19 cellular contexts compared by ENCODE assay signal in genomic region chr17:32191306-32191705, GRCh38. TPM values are rescaled to one million over a fixed set of nuclear protein-coding genes. Genes with fewer than 3 reads are reported as not detected.
A peak's percentile ranks its signal among the peaks of the same experiment; 100 is the strongest.
DNase-seq lines count a peak whose midpoint lies in the region; ATAC-seq, FAIRE-seq and TF ChIP-seq lines count a peak whose summit lies in the region.
"Had no signal": no experiment of that assay in that cellular context is flagged by ENCODE, and none has a peak within 500 bp of the region (broad histone marks: within the 10 kb centered on the region; RNA-seq: fewer than 3 reads in every experiment).

No MANE protein-coding gene starts in this region.

- in situ Hi-C loops in ACHN (cut with HindIII; ENCODE audit: low pct_ligation_motif_present, low pct_unique_long_range_greater_than_20kb, low sequenced_read_pairs) (no loop called here), IMR-90 (cut with MboI; ENCODE audit: low sequenced_read_pairs) (no loop called here)

- no peak for TF ChIP-seq RAD21 in IMR-90 (IDR thresholded peaks at IDR 0.05; ENCODE audit: low read length)

- peaks cover 5% of the 10 kb centered on the region for H3K36me3 Mint-ChIP-seq in Caco-2 (ENCODE audit: insufficient read depth, unreplicated experiment)

- H3K27ac Mint-ChIP-seq in Caco-2 (ENCODE audit: unreplicated experiment) = no peak overlapping the region

- H3K9me3 Mint-ChIP-seq in Caco-2 (ENCODE audit: unreplicated experiment) = no peaks in the 10 kb centered on the region

- H4K91ac ChIP-seq in IMR-90 (ENCODE audit: insufficient read depth, low read depth, low read length) = no peak overlapping the region

- H3K36me3 ChIP-seq in IMR-90 (ENCODE audit: control insufficient read depth, insufficient read depth, low read length) (peaks cover 9% of the 10 kb centered on the region), bronchial epithelial cell (ENCODE audit: control insufficient read depth, insufficient read depth, low read length) (peaks cover 3% of the 10 kb centered on the region), Caco-2 (ENCODE audit: control insufficient read depth, insufficient read depth, low read length) (no peaks in the 10 kb centered on the region; the same call in 1 of the 2 replicates)

- CTCF ChIA-PET in IMR-90 (lab: Yijun Ruan, JAX) = interaction anchor here (1.7 kb wide), 1 partner anchor 12 kb away, joined by 8 read pairs; no protein-coding TSS in a partner anchor
- CTCF ChIA-PET in Caco-2 (lab: Charles Lee) = no interaction called here

- no peak overlapping the region; the same call in 1 of the 2 replicates for H4K5ac ChIP-seq in IMR-90 (ENCODE audit: low read depth, low read length)

- peaks cover 0 to 2% of the 10 kb centered on the region in 2 experiments; a peak in 2 of 4 replicates for H3K79me1 ChIP-seq in IMR-90 (ENCODE audit: low read depth in 1 of 2, low read length in 2 of 2)

- H3K9ac ChIP-seq in IMR-90 (ENCODE audit: low read depth, low read length) = peak overlapping the region; percentile 16; the same call in 1 of the 2 replicates

- intact Hi-C loops in IMR-90 (cut with micrococcal nuclease) = no loop called here
- intact Hi-C loops in Caco-2 (cut with micrococcal nuclease; ENCODE audit: unreplicated experiment) = no loop called here

- H4K8ac ChIP-seq in IMR-90 (ENCODE audit: low read depth in 2 of 2, low read length in 2 of 2) = peak overlapping the region; percentile 29 to 74; a peak in 2 of 4 replicates

- no peak overlapping the region for H2AFZ ChIP-seq in IMR-90 (replicated peaks; ENCODE audit: low read length, poor library complexity)

- peak overlapping the region; percentile 97 for H2BK5ac ChIP-seq in IMR-90 (ENCODE audit: low read depth, low read length, poor library complexity, severe bottlenecking)

- no peaks in the 10 kb centered on the region; the same call in 1 of the 2 replicates for H3K9me1 ChIP-seq in IMR-90 (ENCODE audit: insufficient read depth, low read length)

- peak overlapping the region; percentile 92 for H2BK120ac ChIP-seq in IMR-90 (ENCODE audit: low read depth, low read length)

- no peak overlapping the region for H2BK15ac ChIP-seq in IMR-90 (ENCODE audit: low read depth, low read length)

- TF ChIP-seq POLR2A in IMR-90 (IDR thresholded peaks at IDR 0.05; ENCODE audit: low read depth, low read length) (no peak), GM12891 (IDR thresholded peaks at IDR 0.05; ENCODE audit: low read depth, low read length) (no peak)

- H3K4ac ChIP-seq in IMR-90 (ENCODE audit: low read depth, low read length) = peak overlapping the region; percentile 80; the same call in 1 of the 2 replicates

- no peaks in the 10 kb centered on the region for H3K27me3 ChIP-seq in IMR-90 (ENCODE audit: control insufficient read depth, insufficient read depth, low read length)
- no peaks in the 10 kb centered on the region for H3K27me3 ChIP-seq in bronchial epithelial cell (ENCODE audit: control insufficient read depth, insufficient read depth, low read length)
- no peaks in the 10 kb centered on the region for H3K27me3 ChIP-seq in Caco-2 (replicated peaks; ENCODE audit: control insufficient read depth, insufficient read depth, low read length)
- H3K27me3 ChIP-seq: right atrium auricular region, transverse colon had no signal

- DNase-seq in ACHN (peak; percentile 5), IMR-90 (peak; percentile 68), bronchial epithelial cell (ENCODE audit: low read depth) (peak; percentile 37), C1 segment of cervical spinal cord (lab: John Stamatoyannopoulos, UW) (no peak), Caco-2 (no peak), GM12891 (ENCODE audit: insufficient read length, low spot score) (no peak), HK-2 (ENCODE audit: unreplicated experiment) (no peak)
- DNase-seq: activated CD4-positive, alpha-beta T cell treated with anti-CD3 and anti-CD28 coated beads for 4 hours; activated effector memory CD4-positive, alpha-beta T cell treated with anti-CD3 and anti-CD28 coated beads, Interleukin-2, amount 50 U/mL, for 16 hours; amniotic stem cell; left ventricle myocardium superior; NCI-H1417 treated with DMSO at 0.1 percent for 48 hours; NCI-H2171; nucleus accumbens; stimulated activated naive CD4-positive, alpha-beta T cell treated with Interleukin-2 at 50 U/mL for 16 hours; transverse colon had no signal

- H3K4me1 ChIP-seq in IMR-90 (ENCODE audit: control insufficient read depth, insufficient read depth, low read length) = peaks cover 7% of the 10 kb centered on the region
- H3K4me1 ChIP-seq in Caco-2 = no peaks in the 10 kb centered on the region
- H3K4me1 ChIP-seq: right atrium auricular region, transverse colon had no signal

- H4K20me1 ChIP-seq in IMR-90 (ENCODE audit: insufficient read depth, low read length) = no peaks in the 10 kb centered on the region

- H3K4me3 Mint-ChIP-seq in Caco-2 (ENCODE audit: unreplicated experiment) = no peak overlapping the region

- BruUV-seq in IMR-90 (replicated peaks; lab: Mats Ljungman, UMichigan) (no TSS peak), Caco-2 (replicated peaks; lab: Mats Ljungman, UMichigan) (no TSS peak)

- H3K56ac ChIP-seq in IMR-90 (ENCODE audit: extremely low read depth, insufficient read depth, low read length) = 0 out of 2 replicates have a peak overlapping the region, but pooled peaks have one; percentile 63

- FAIRE-seq in bronchial epithelial cell (lab: Jason Lieb, UNC) (no peak), islet of Langerhans (lab: Jason Lieb, UNC) (peak; percentile 13), GM12891 (lab: Jason Lieb, UNC) (no peak)
- FAIRE-seq: colon had no signal

- no peak overlapping the region for H2AK9ac ChIP-seq in IMR-90 (replicated peaks; ENCODE audit: low read depth, low read length, poor library complexity)

- no peaks in the 10 kb centered on the region for H3K4me1 Mint-ChIP-seq in Caco-2 (ENCODE audit: low read depth, unreplicated experiment)

- POLR2A ChIA-PET in IMR-90 (lab: Charles Lee; ENCODE audit: unreplicated experiment) = interaction anchor here (0.6 kb wide), 1 partner anchor 825 kb away, joined by 3 read pairs; no protein-coding TSS in a partner anchor
- POLR2A ChIA-PET in Caco-2 (lab: Charles Lee) = no interaction called here

- H3K23ac ChIP-seq in IMR-90 (ENCODE audit: low read depth, low read length) = peak overlapping the region; percentile 48; the same call in 1 of the 2 replicates

- no peak overlapping the region for H3K14ac ChIP-seq in IMR-90 (replicated peaks; ENCODE audit: low read depth, low read length)

- dilution Hi-C loops in IMR-90 (cut with HindIII; ENCODE audit: low sequenced_read_pairs, unreplicated experiment) = no loop called here

- H3K9me3 ChIP-seq in IMR-90 (ENCODE audit: control insufficient read depth, insufficient read depth, low read length) (no peaks in the 10 kb centered on the region), Caco-2 (no peaks in the 10 kb centered on the region)
- H3K9me3 ChIP-seq: right atrium auricular region, transverse colon had no signal

- H3K4me2 ChIP-seq in IMR-90 (ENCODE audit: low read depth, low read length) = peak overlapping the region; percentile 82; the same call in 1 of the 2 replicates

- H3K27ac ChIP-seq in IMR-90 (ENCODE audit: insufficient read depth, low read length) = no peak overlapping the region
- H3K27ac ChIP-seq: right atrium auricular region, transverse colon had no signal

- H2BK20ac ChIP-seq in IMR-90 (ENCODE audit: low read depth, low read length) = no peak overlapping the region; the same call in 1 of the 2 replicates

- no peak overlapping the region for H2AK5ac ChIP-seq in IMR-90 (ENCODE audit: low read depth, low read length)

- peak; percentile 87 for ATAC-seq in IMR-90 (ENCODE audit: low read depth)
- ATAC-seq: left ventricle myocardium superior had no signal

- H3K27me3 Mint-ChIP-seq in Caco-2 (ENCODE audit: insufficient read depth, unreplicated experiment) = no peaks in the 10 kb centered on the region

- H3K4me3 ChIP-seq in IMR-90 (ENCODE audit: insufficient read depth, low read depth, low read length) (no peak overlapping the region), bronchial epithelial cell (ENCODE audit: low read depth, low read length) (no peak overlapping the region), Caco-2 (ENCODE audit: low read depth, low read length) (no peak overlapping the region)
- H3K4me3 ChIP-seq: right atrium auricular region, transverse colon had no signal

- peak overlapping the region; percentile 57; the same call in 1 of the 2 replicates for H3K18ac ChIP-seq in IMR-90 (ENCODE audit: low read depth, low read length)

- TF ChIP-seq CTCF in IMR-90 (conservative IDR thresholded peaks at IDR 0.05; ENCODE audit: low read depth, low read length) = no peak
- TF ChIP-seq CTCF in bronchial epithelial cell (IDR thresholded peaks at IDR 0.05; ENCODE audit: insufficient read depth, low read length, severe bottlenecking) = no peak
- no peak for TF ChIP-seq CTCF in Caco-2 (IDR thresholded peaks at IDR 0.05; ENCODE audit: insufficient read depth in 1 of 2, low read depth in 1 of 2, low read length in 1 of 2, severe bottlenecking in 1 of 2, unreplicated experiment in 1 of 2)

TF ChIP-seq in IMR-90, 13 proteins besides CTCF, POLR2A, EP300 and RAD21:
- TF ChIP-seq FOS (IDR thresholded peaks at IDR 0.05; ENCODE audit: low read depth, low read length) (peak; percentile 39; the same call in 1 of the 2 replicates), MXI1 (IDR thresholded peaks at IDR 0.05; ENCODE audit: borderline replicate concordance, low read depth, low read length) (no peak)

TF ChIP-seq in GM12891, 5 proteins besides CTCF, POLR2A, EP300 and RAD21:
- TF ChIP-seq TAF1 (IDR thresholded peaks at IDR 0.05; ENCODE audit: low read depth, low read length) = no peak
- TF ChIP-seq PAX5 (IDR thresholded peaks at IDR 0.05; ENCODE audit: insufficient read depth, low read length, severe bottlenecking) = no peak
- no peak for TF ChIP-seq SPI1 (IDR thresholded peaks at IDR 0.05; ENCODE audit: low read depth, low read length)
- no peak for TF ChIP-seq POU2F2 (IDR thresholded peaks at IDR 0.05; ENCODE audit: low read depth, low read length)
- TF ChIP-seq POLR2AphosphoS5 (IDR thresholded peaks at IDR 0.05; ENCODE audit: low read depth, low read length) = no peak

RNA-seq across cellular contexts. Expression of gene RHOT1, which starts 49.0 kb away (rescaled TPM):
- total RNA-seq in IMR-90 (2012; rRNA removed) = 27.4 and 40.5 TPM in 2 replicates
- 23.7 and 27.6 TPM in 2 replicates for polyA plus RNA-seq in IMR-90 (2012; rRNA removed)
- polyA plus RNA-seq in IMR-90 (2012; cell fraction: cytosol; rRNA removed) = 4.1 and 5.2 TPM in 2 replicates
- polyA plus RNA-seq in IMR-90 (2012; cell fraction: nucleus; rRNA removed; ENCODE audit: low replicate concordance) = 2.4 and 23.1 TPM in 2 replicates
- total RNA-seq in bronchial epithelial cell = 40.3 and 41.6 TPM in 2 replicates
- total RNA-seq in Caco-2 (2022) = 31.8 and 33.3 TPM in 2 replicates
- polyA plus RNA-seq in GM12891 (2012; ENCODE audit: low read depth, missing spikeins) = 11.7 TPM

Comparison
In these comparisons a context has a peak if more than half of its experiments do, and no peak if none do; other contexts are left out.
1. DNase-seq: peak in ACHN (single experiment), IMR-90 (single experiment) and bronchial epithelial cell (single experiment); none in C1 segment of cervical spinal cord (0 of 14), Caco-2 (0 of 2), GM12891 (single experiment) and HK-2 (single experiment).